In genomic region chr4:32645653-32646052, GRCh38 we compare ENCODE assay signal across 23 cellular contexts.
A peak's percentile ranks its signal among the peaks of the same experiment; 100 is the strongest.
DNase-seq lines count a peak whose midpoint lies in the region; ATAC-seq, FAIRE-seq and TF ChIP-seq lines count a peak whose summit lies in the region.
"Had no signal": no experiment of that assay in that cellular context is flagged by ENCODE, and none has a peak within 500 bp of the region (broad histone marks: within the 10 kb centered on the region; RNA-seq: fewer than 3 reads in every experiment).

No MANE protein-coding gene starts in this region.

- H2BK15ac ChIP-seq in H1 (ENCODE audit: low read length) = no peak overlapping the region

- H3K23me2 ChIP-seq in H1 (ENCODE audit: low read depth, low read length) = no peaks in the 10 kb centered on the region

- CTCF ChIA-PET in OCI-LY7 (lab: Charles Lee; ENCODE audit: unreplicated experiment) (no interaction called here), H1 (lab: Charles Lee; ENCODE audit: partially characterized antibody) (no interaction called here)

- H2BK120ac ChIP-seq in H1 (replicated peaks; ENCODE audit: low read depth, low read length) = no peak overlapping the region

- no peaks in the 10 kb centered on the region for H3K79me1 ChIP-seq in H1 (ENCODE audit: low read depth, low read length)

- no peak overlapping the region for H3K9ac ChIP-seq in H1 (replicated peaks in 1 of 4; ENCODE audit: extremely low read depth in 1 of 4, low read depth in 3 of 4, low read length in 3 of 4)
- H3K9ac ChIP-seq: GM23248 had no signal

- BruUV-seq in OCI-LY7 (replicated peaks; lab: Mats Ljungman, UMichigan) = no TSS peak

- H4K8ac ChIP-seq in H1 (ENCODE audit: extremely low read depth, insufficient read depth, low read length) = no peak overlapping the region

- 93% methylated on average over 6 of the region's 6 CpGs; no CpG with 5 or more reads in 1 of the 2 experiments for WGBS in H1 (ENCODE audit: extremely low coverage in 1 of 2, insufficient coverage in 1 of 2, insufficient read length in 1 of 2, insufficient replicate concordance in 2 of 2, low coverage in 1 of 2, low lambda C conversion rate in 2 of 2, missing lambda C conversion rate in 1 of 2), 2 experiments

- intact Hi-C loops in OCI-LY7 (cut with micrococcal nuclease; ENCODE audit: unreplicated experiment) (no loop called here), posterior vena cava (cut with DNase I) (no loop called here)

- H3K9me3 ChIP-seq in OCI-LY7 (ENCODE audit: low read length) = peaks cover 19% of the 10 kb centered on the region; the same call in 1 of the 2 replicates
- H3K9me3 ChIP-seq in H1 (ENCODE audit: insufficient read depth in 2 of 2, low read depth in 1 of 2, low read length in 1 of 2) = peaks cover 18 to 20% of the 10 kb centered on the region in 2 experiments
- H3K9me3 ChIP-seq: A549, Caco-2 had no signal

- H3K14ac ChIP-seq in H1 (ENCODE audit: insufficient read length) = no peak overlapping the region

- peak in 1 of 2 experiments; percentile 94; a peak in 1 of 3 replicates for TF ChIP-seq EP300 in H1 (IDR thresholded peaks at IDR 0.05; ENCODE audit: borderline replicate concordance in 1 of 2, low read depth in 2 of 2, low read length in 2 of 2)

- no peaks in the 10 kb centered on the region for H3K79me2 ChIP-seq in OCI-LY7 (ENCODE audit: insufficient read depth, low read depth, low read length)
- no peaks in the 10 kb centered on the region for H3K79me2 ChIP-seq in H1 (ENCODE audit: control insufficient read depth in 1 of 2, insufficient read depth in 2 of 2, low read length in 2 of 2)

- POLR2A ChIA-PET in OCI-LY7 (lab: Charles Lee) = no interaction called here
- POLR2A ChIA-PET in H1 (lab: Charles Lee; ENCODE audit: partially characterized antibody) = no interaction called here

- DNase-seq in DMS53 (lab: John Stamatoyannopoulos, UW) (peak; percentile 31), DMS53 treated with DMSO at 0.1 percent for 48 hours (lab: John Stamatoyannopoulos, UW; ENCODE audit: unreplicated experiment) (no peak), OCI-LY7 (ENCODE audit: low spot score) (peak; percentile 41), H1 (ENCODE audit: low read depth in 1 of 2, low spot score in 2 of 2) (no peak), posterior vena cava (ENCODE audit: low spot score) (peak; percentile 31), DMS79 treated with DMSO at 0.1 percent for 48 hours (lab: John Stamatoyannopoulos, UW) (no peak)
- no peak for DNase-seq in activated CD4-positive, CD25-positive, alpha-beta regulatory T cell treated with anti-CD3 and anti-CD28 coated beads, Interleukin-2, amount 50 U/mL, for 72 hours
- DNase-seq: AML-193; CD4-positive, alpha-beta T cell; GM23248; H9; IMR-90 had no signal

- no peak overlapping the region for H3K56ac ChIP-seq in H1 (replicated peaks; ENCODE audit: insufficient read length, low read depth, low read length)

- no peak overlapping the region for H2BK12ac ChIP-seq in H1 (ENCODE audit: low read depth, low read length)

- no peak overlapping the region for H2AK5ac ChIP-seq in H1 (ENCODE audit: low read depth, low read length)

- no peak overlapping the region for H2BK20ac ChIP-seq in H1 (ENCODE audit: low read length)

- H4K20me1 ChIP-seq in OCI-LY7 (ENCODE audit: insufficient read depth, low read length) (no peaks in the 10 kb centered on the region), H1 (replicated peaks in 1 of 2; ENCODE audit: control insufficient read depth in 1 of 2, insufficient read depth in 2 of 2, low read length in 2 of 2) (no peaks in the 10 kb centered on the region)

- no peak overlapping the region for H3K4ac ChIP-seq in H1 (replicated peaks; ENCODE audit: insufficient read length, low read depth, low read length)

- TF ChIP-seq POLR2A in H1 (IDR thresholded peaks at IDR 0.05; ENCODE audit: control extremely low read depth in 1 of 2, low read depth in 2 of 2, low read length in 2 of 2) = no peak

- H3K4me1 ChIP-seq in OCI-LY7 (ENCODE audit: insufficient read depth, low read length, poor library complexity, severe bottlenecking) (no peaks in the 10 kb centered on the region), H1 (replicated peaks in 1 of 4; ENCODE audit: control insufficient read depth in 3 of 4, insufficient read depth in 4 of 4, low read length in 3 of 4) (no peaks in the 10 kb centered on the region)
- H3K4me1 ChIP-seq: A549, Caco-2 had no signal

- no peak for ATAC-seq in HG02981 (IDR thresholded peaks at IDR 0.05; ENCODE audit: unreplicated experiment)
- ATAC-seq: A549, K562 had no signal

- TF ChIP-seq RAD21 in H1 (IDR thresholded peaks at IDR 0.05 in 1 of 2, conservative IDR thresholded peaks at IDR 0.05 in 1 of 2; ENCODE audit: low read depth in 2 of 2, low read length in 2 of 2) = no peak

- no peak overlapping the region for H3K23ac ChIP-seq in H1 (ENCODE audit: insufficient read length)

- H3K27ac ChIP-seq in OCI-LY7 (ENCODE audit: low read depth, low read length, poor library complexity, severe bottlenecking) (no peak overlapping the region), H1 (ENCODE audit: low read depth, low read length) (no peak overlapping the region)
- H3K27ac ChIP-seq: 22Rv1, A549, C4-2B, GM23248 had no signal

- TF ChIP-seq CTCF in OCI-LY7 (conservative IDR thresholded peaks at IDR 0.05; ENCODE audit: low read length) = no peak
- TF ChIP-seq CTCF in H1 (IDR thresholded peaks at IDR 0.05; ENCODE audit: control extremely low read depth in 1 of 3, insufficient read depth in 1 of 3, low read depth in 1 of 3, low read length in 3 of 3) = no peak

- H2AFZ ChIP-seq in OCI-LY7 (ENCODE audit: low read length) = no peak overlapping the region
- H2AFZ ChIP-seq in H1 (ENCODE audit: low read length) = no peak overlapping the region
- H2AFZ ChIP-seq: GM23248 had no signal

- no peak overlapping the region for H3K4me3 ChIP-seq in OCI-LY7 (ENCODE audit: low read depth, low read length, poor library complexity, severe bottlenecking)
- no peak overlapping the region for H3K4me3 ChIP-seq in H1 (ENCODE audit: extremely low read depth in 1 of 4, insufficient read depth in 2 of 4, low read depth in 3 of 4, low read length in 4 of 4)
- H3K4me3 ChIP-seq: A549, GM23248, K562 had no signal

- H3K27me3 ChIP-seq in H1 (replicated peaks in 1 of 4; ENCODE audit: control insufficient read depth in 3 of 4, extremely low read depth in 1 of 4, insufficient read depth in 3 of 4, low read length in 3 of 4) = no peaks in the 10 kb centered on the region

- H3K4me2 ChIP-seq in OCI-LY7 (ENCODE audit: low read length) (no peak overlapping the region), H1 (ENCODE audit: insufficient read depth in 1 of 2, low read depth in 2 of 2, low read length in 2 of 2) (no peak overlapping the region)
- H3K4me2 ChIP-seq: A549 had no signal

- H2BK5ac ChIP-seq in H1 (ENCODE audit: low read depth, low read length) = no peak overlapping the region

- no peak overlapping the region for H4K91ac ChIP-seq in H1 (replicated peaks; ENCODE audit: insufficient read length, low read length)

- no peak for FAIRE-seq in H1 (lab: Jason Lieb, UNC)
- FAIRE-seq: A549, D721Med, G401.6, GM12891, GM19239, HTR-8/SVneo, K562 had no signal

- no peaks in the 10 kb centered on the region for H3K36me3 ChIP-seq in OCI-LY7 (ENCODE audit: insufficient read depth, low read length)
- H3K36me3 ChIP-seq in H1 (ENCODE audit: control insufficient read depth in 2 of 4, insufficient read depth in 4 of 4, low read length in 3 of 4) = no peaks in the 10 kb centered on the region; a peak in 1 of 8 replicates

- no peak overlapping the region for H4K5ac ChIP-seq in H1 (ENCODE audit: insufficient read length, low read depth, low read length)

- H3K9me2 ChIP-seq in OCI-LY7 (ENCODE audit: insufficient read depth, low read length) = no peaks in the 10 kb centered on the region

- no peak overlapping the region for H3K18ac ChIP-seq in H1 (ENCODE audit: extremely low read depth, low read length)

TF ChIP-seq in H1, 55 proteins besides CTCF, POLR2A, EP300 and RAD21:
- TF ChIP-seq NANOG (IDR thresholded peaks at IDR 0.05; ENCODE audit: insufficient read depth, low read depth, low read length, poor library complexity, severe bottlenecking) = no peak
- peak; percentile 13; the same call in 1 of the 2 replicates for TF ChIP-seq TEAD4 (IDR thresholded peaks at IDR 0.05; ENCODE audit: low read depth, low read length)

Comparison
In these comparisons a context has a peak if more than half of its experiments do, and no peak if none do; other contexts are left out.
1. DNase-seq: peak in DMS53 (single experiment), OCI-LY7 (single experiment) and posterior vena cava (single experiment); none in DMS53 treated with DMSO at 0.1 percent for 48 hours (single experiment), H1 (0 of 2), DMS79 treated with DMSO at 0.1 percent for 48 hours (single experiment) and activated CD4-positive, CD25-positive, alpha-beta regulatory T cell treated with anti-CD3 and anti-CD28 coated beads, Interleukin-2, amount 50 U/mL, for 72 hours (single experiment).